ENCODE assay signal across 7 cellular contexts in genomic region chr5:56102207-56102606, GRCh38.
DNase-seq lines count a peak whose midpoint lies in the region; ATAC-seq lines count a peak whose summit lies in the region.
"Not testable (repeated sequence)": the region's sequence is repeated elsewhere in the genome, so short reads cannot be mapped to it uniquely, and the experiment has no call there.

No MANE protein-coding gene starts in this region.

- not testable (repeated sequence) for H3K9me3 Mint-ChIP-seq in CD4-positive, CD25-positive, alpha-beta regulatory T cell; T-cell; activated CD4-positive, alpha-beta T cell treated with anti-CD3 and anti-CD28 coated beads, Interleukin-2, amount 10 ng/mL, durations not matched to agents 7 days and 5 days; activated T-helper 2 cell treated with anti-CD3 and anti-CD28 coated beads, Interferon-gamma antibody, Interleukin-2, Interleukin-4, amounts not matched to agents 10 μg/mL and 5 μg/mL and 100 μg/mL, durations not matched to agents 14 hours and 24 hours and 36 hours; activated naive CD8-positive, alpha-beta T cell treated with anti-CD3 and anti-CD28 coated beads, Interleukin-2, amount 10 ng/mL, durations not matched to agents 7 days and 5 days; naive thymus-derived CD4-positive, alpha-beta T cell

- peaks cover 12 to 89% (median 60%) of the 10 kb centered on the region in 4 donors for H3K4me1 Mint-ChIP-seq in CD4-positive, CD25-positive, alpha-beta regulatory T cell
- peaks cover 84 to 92% (median 87%) of the 10 kb centered on the region in 3 donors for H3K4me1 Mint-ChIP-seq in T-cell
- peaks cover 81% of the 10 kb centered on the region for H3K4me1 Mint-ChIP-seq in activated CD4-positive, alpha-beta T cell treated with anti-CD3 and anti-CD28 coated beads, Interleukin-2, amount 10 ng/mL, durations not matched to agents 7 days and 5 days
- peaks cover 56% of the 10 kb centered on the region for H3K4me1 Mint-ChIP-seq in activated T-helper 2 cell treated with anti-CD3 and anti-CD28 coated beads, Interferon-gamma antibody, Interleukin-2, Interleukin-4, amounts not matched to agents 10 μg/mL and 5 μg/mL and 100 μg/mL, durations not matched to agents 14 hours and 24 hours and 36 hours (ENCODE audit: low read depth)
- H3K4me1 Mint-ChIP-seq in activated naive CD8-positive, alpha-beta T cell treated with anti-CD3 and anti-CD28 coated beads, Interleukin-2, amount 10 ng/mL, durations not matched to agents 7 days and 5 days = peaks cover 26% of the 10 kb centered on the region
- peaks cover 45 to 99% (median 89%) of the 10 kb centered on the region in 7 donors for H3K4me1 Mint-ChIP-seq in naive thymus-derived CD4-positive, alpha-beta T cell

- H3K9me3 ChIP-seq in CD4-positive, CD25-positive, alpha-beta regulatory T cell (ENCODE audit: control insufficient read depth in 2 of 2, low read length in 2 of 2); naive thymus-derived CD4-positive, alpha-beta T cell (ENCODE audit: control insufficient read depth in 2 of 3, low read length in 3 of 3): not testable (repeated sequence)

- peak in 2 of 3 donors; percentile 58 to 61 for DNase-seq in CD4-positive, CD25-positive, alpha-beta regulatory T cell
- DNase-seq in T-cell = peak in 13 of 34 experiments; percentile 5 to 29 (median 15)
- DNase-seq in activated CD4-positive, alpha-beta T cell treated with anti-CD3 and anti-CD28 coated beads, Interleukin-2, amount 10 ng/mL, durations not matched to agents 7 days and 5 days; activated T-helper 2 cell treated with anti-CD3 and anti-CD28 coated beads, Interferon-gamma antibody, Interleukin-2, Interleukin-4, amounts not matched to agents 10 μg/mL and 5 μg/mL and 100 μg/mL, durations not matched to agents 14 hours and 24 hours and 36 hours (ENCODE audit: low spot score); activated naive CD8-positive, alpha-beta T cell treated with anti-CD3 and anti-CD28 coated beads, Interleukin-2, amount 10 ng/mL, durations not matched to agents 7 days and 5 days: not testable (repeated sequence)
- DNase-seq in activated T-cell treated with anti-CD3 and anti-CD28 coated beads, Interleukin-2, amount 50 U/mL, for 1 hour = peak; percentile 27
- peak in 7 of 9 donors; percentile 46 to 77 (median 67) for DNase-seq in naive thymus-derived CD4-positive, alpha-beta T cell

- not testable (repeated sequence) for H3K36me3 Mint-ChIP-seq in CD4-positive, CD25-positive, alpha-beta regulatory T cell; T-cell; activated naive CD8-positive, alpha-beta T cell treated with anti-CD3 and anti-CD28 coated beads, Interleukin-2, amount 10 ng/mL, durations not matched to agents 7 days and 5 days
- peaks cover 55% of the 10 kb centered on the region for H3K36me3 Mint-ChIP-seq in activated CD4-positive, alpha-beta T cell treated with anti-CD3 and anti-CD28 coated beads, Interleukin-2, amount 10 ng/mL, durations not matched to agents 7 days and 5 days (ENCODE audit: low read depth)
- H3K36me3 Mint-ChIP-seq in activated T-helper 2 cell treated with anti-CD3 and anti-CD28 coated beads, Interferon-gamma antibody, Interleukin-2, Interleukin-4, amounts not matched to agents 10 μg/mL and 5 μg/mL and 100 μg/mL, durations not matched to agents 14 hours and 24 hours and 36 hours (ENCODE audit: low read depth) = peaks cover 25% of the 10 kb centered on the region
- H3K36me3 Mint-ChIP-seq in naive thymus-derived CD4-positive, alpha-beta T cell = peaks cover 0 to 29% (median 8%) of the 10 kb centered on the region in 5 donors

- peaks cover 13% of the 10 kb centered on the region for H3K27me3 Mint-ChIP-seq in CD4-positive, CD25-positive, alpha-beta regulatory T cell
- not testable (repeated sequence) for H3K27me3 Mint-ChIP-seq in T-cell; activated CD4-positive, alpha-beta T cell treated with anti-CD3 and anti-CD28 coated beads, Interleukin-2, amount 10 ng/mL, durations not matched to agents 7 days and 5 days; activated T-helper 2 cell treated with anti-CD3 and anti-CD28 coated beads, Interferon-gamma antibody, Interleukin-2, Interleukin-4, amounts not matched to agents 10 μg/mL and 5 μg/mL and 100 μg/mL, durations not matched to agents 14 hours and 24 hours and 36 hours (ENCODE audit: low read depth); activated naive CD8-positive, alpha-beta T cell treated with anti-CD3 and anti-CD28 coated beads, Interleukin-2, amount 10 ng/mL, durations not matched to agents 7 days and 5 days; naive thymus-derived CD4-positive, alpha-beta T cell

- peak overlapping the region; percentile 69 for H3K4me3 ChIP-seq in CD4-positive, CD25-positive, alpha-beta regulatory T cell (ENCODE audit: low read depth, low read length)
- H3K4me3 ChIP-seq in naive thymus-derived CD4-positive, alpha-beta T cell (ENCODE audit: low read length) = peak overlapping the region; percentile 18

- H3K27ac ChIP-seq in CD4-positive, CD25-positive, alpha-beta regulatory T cell (ENCODE audit: insufficient read depth, low read length, poor library complexity, severe bottlenecking) = peak overlapping the region; percentile 52
- peak overlapping the region; percentile 68 for H3K27ac ChIP-seq in naive thymus-derived CD4-positive, alpha-beta T cell (ENCODE audit: low read depth, low read length)

- H3K27me3 ChIP-seq in CD4-positive, CD25-positive, alpha-beta regulatory T cell (ENCODE audit: control insufficient read depth, insufficient read depth, low read length); naive thymus-derived CD4-positive, alpha-beta T cell (ENCODE audit: control insufficient read depth in 2 of 2, insufficient read depth in 2 of 2, low read length in 2 of 2): not testable (repeated sequence)

- H3K27ac Mint-ChIP-seq in CD4-positive, CD25-positive, alpha-beta regulatory T cell = peak overlapping the region; percentile 85 to 94 (median 89)
- peak overlapping the region; percentile 89 to 94 for H3K27ac Mint-ChIP-seq in T-cell
- peak overlapping the region; percentile 91 for H3K27ac Mint-ChIP-seq in activated CD4-positive, alpha-beta T cell treated with anti-CD3 and anti-CD28 coated beads, Interleukin-2, amount 10 ng/mL, durations not matched to agents 7 days and 5 days
- H3K27ac Mint-ChIP-seq in activated T-helper 2 cell treated with anti-CD3 and anti-CD28 coated beads, Interferon-gamma antibody, Interleukin-2, Interleukin-4, amounts not matched to agents 10 μg/mL and 5 μg/mL and 100 μg/mL, durations not matched to agents 14 hours and 24 hours and 36 hours = peak overlapping the region; percentile 40
- H3K27ac Mint-ChIP-seq in activated naive CD8-positive, alpha-beta T cell treated with anti-CD3 and anti-CD28 coated beads, Interleukin-2, amount 10 ng/mL, durations not matched to agents 7 days and 5 days = not testable (repeated sequence)
- peak overlapping the region; percentile 64 to 100 (median 90) for H3K27ac Mint-ChIP-seq in naive thymus-derived CD4-positive, alpha-beta T cell

- POLR2A ChIA-PET in T-cell (lab: Charles Lee) = interaction anchor here (0.6 to 0.7 kb wide), 3 partner anchors 561 to 750 kb away, joined by 4 to 6 read pairs (median 5); no protein-coding TSS in a partner anchor
- POLR2A ChIA-PET in activated CD4-positive, alpha-beta T cell treated with anti-CD3 and anti-CD28 coated beads, Interleukin-2, amount 10 ng/mL, durations not matched to agents 7 days and 5 days (lab: Charles Lee); activated naive CD8-positive, alpha-beta T cell treated with anti-CD3 and anti-CD28 coated beads, Interleukin-2, amount 10 ng/mL, durations not matched to agents 7 days and 5 days (lab: Charles Lee): not testable (repeated sequence)
- POLR2A ChIA-PET in naive thymus-derived CD4-positive, alpha-beta T cell (lab: Charles Lee) = interaction anchor here (0.7 to 11.1 kb wide), 27 partner anchors 9 to 175 kb away, joined by 3 to 80 read pairs (median 6); partner anchors contain the start of gene IL6ST

- intact Hi-C loops in activated T-helper 2 cell treated with anti-CD3 and anti-CD28 coated beads, Interferon-gamma antibody, Interleukin-2, Interleukin-4, amounts not matched to agents 10 μg/mL and 5 μg/mL and 100 μg/mL, durations not matched to agents 14 hours and 24 hours and 36 hours (cut with micrococcal nuclease) = not testable (repeated sequence)
- intact Hi-C loops in naive thymus-derived CD4-positive, alpha-beta T cell (cut with micrococcal nuclease) = loop anchor here in 1 of 2 donors (1.0 to 2.0 kb wide), 7 partner anchors 8 to 108 kb away; partner anchors contain the start of gene IL6ST

- CTCF ChIA-PET in T-cell (lab: Charles Lee) = interaction anchor here in 1 of 2 donors (0.7 kb wide), 2 partner anchors 8 to 705 kb away, joined by 3 read pairs; no protein-coding TSS in a partner anchor
- CTCF ChIA-PET in activated CD4-positive, alpha-beta T cell treated with anti-CD3 and anti-CD28 coated beads, Interleukin-2, amount 10 ng/mL, durations not matched to agents 7 days and 5 days (lab: Charles Lee) = interaction anchor here (0.6 to 1.6 kb wide), 8 partner anchors 8 to 1127 kb away, joined by 3 to 5 read pairs (median 4); no protein-coding TSS in a partner anchor
- CTCF ChIA-PET in naive thymus-derived CD4-positive, alpha-beta T cell (lab: Charles Lee) = interaction anchor here (0.7 to 4.8 kb wide), 11 partner anchors 12 to 229 kb away, joined by 3 to 23 read pairs (median 5); no protein-coding TSS in a partner anchor

- peaks cover 24% of the 10 kb centered on the region for H3K4me1 ChIP-seq in CD4-positive, CD25-positive, alpha-beta regulatory T cell (ENCODE audit: control insufficient read depth, insufficient read depth, low read length, poor library complexity, severe bottlenecking)
- peaks cover 0 to 81% of the 10 kb centered on the region in 2 donors for H3K4me1 ChIP-seq in naive thymus-derived CD4-positive, alpha-beta T cell (ENCODE audit: control insufficient read depth in 2 of 2, insufficient read depth in 2 of 2, low read length in 2 of 2)

- not testable (repeated sequence) for H3K36me3 ChIP-seq in CD4-positive, CD25-positive, alpha-beta regulatory T cell (ENCODE audit: control insufficient read depth, insufficient read depth, low read length); naive thymus-derived CD4-positive, alpha-beta T cell (ENCODE audit: control insufficient read depth in 2 of 3, insufficient read depth in 3 of 3, low read length in 3 of 3)

- peak overlapping the region; percentile 18 to 88 (median 82) for H3K4me3 Mint-ChIP-seq in CD4-positive, CD25-positive, alpha-beta regulatory T cell
- H3K4me3 Mint-ChIP-seq in T-cell = peak overlapping the region; percentile 45 to 60 (median 58)
- H3K4me3 Mint-ChIP-seq in activated CD4-positive, alpha-beta T cell treated with anti-CD3 and anti-CD28 coated beads, Interleukin-2, amount 10 ng/mL, durations not matched to agents 7 days and 5 days = peak overlapping the region; percentile 55
- peak overlapping the region; percentile 68 for H3K4me3 Mint-ChIP-seq in activated T-helper 2 cell treated with anti-CD3 and anti-CD28 coated beads, Interferon-gamma antibody, Interleukin-2, Interleukin-4, amounts not matched to agents 10 μg/mL and 5 μg/mL and 100 μg/mL, durations not matched to agents 14 hours and 24 hours and 36 hours (ENCODE audit: low read depth)
- peak overlapping the region; percentile 53 for H3K4me3 Mint-ChIP-seq in activated naive CD8-positive, alpha-beta T cell treated with anti-CD3 and anti-CD28 coated beads, Interleukin-2, amount 10 ng/mL, durations not matched to agents 7 days and 5 days
- peak overlapping the region; percentile 34 to 77 (median 74) for H3K4me3 Mint-ChIP-seq in naive thymus-derived CD4-positive, alpha-beta T cell

- peak; percentile 70 to 76 for ATAC-seq in CD4-positive, CD25-positive, alpha-beta regulatory T cell (ENCODE audit: low read depth in 2 of 2)
- ATAC-seq in T-cell (replicated peaks in 1 of 4) = peak; percentile 45 to 68 (median 59)
- ATAC-seq in activated naive CD8-positive, alpha-beta T cell treated with anti-CD3 and anti-CD28 coated beads, Interleukin-2, amount 10 ng/mL, durations not matched to agents 7 days and 5 days (ENCODE audit: low read depth) = not testable (repeated sequence)
- ATAC-seq in naive thymus-derived CD4-positive, alpha-beta T cell = peak; percentile 69
